22 cellular contexts compared by ENCODE assay signal in genomic region chr10:126294451-126294850, GRCh38.
"Had no signal": no experiment of that assay in that cellular context is flagged by ENCODE, and none has a peak within 500 bp of the region (broad histone marks: within the 10 kb centered on the region; RNA-seq: fewer than 3 reads in every experiment).

No MANE protein-coding gene starts in this region.

- ATAC-seq: activated CD8-positive, alpha-beta T cell treated with anti-CD3 and anti-CD28 coated beads, Interleukin-2, amount 10 ng/mL, durations not matched to agents 7 days and 5 days; activated T-cell treated with anti-CD3 and anti-CD28 coated beads, Interleukin-2, amount 50 U/mL, for 4 hours; heart right ventricle; natural killer cell treated with Interleukin-12 subunit alpha and Interleukin-12 subunit beta and Interleukin-15 and Interleukin-18, amount 100 ng/mL, for 72 hours; sciatic nerve; SK-N-SH treated with all-trans-retinoic acid at 6 μM for 48 hours had no signal

- H3K4me3 Mint-ChIP-seq: activated CD4-positive, alpha-beta T cell treated with anti-CD3 and anti-CD28 coated beads, Interleukin-2, amount 10 ng/mL, durations not matched to agents 7 days and 5 days; activated CD8-positive, alpha-beta T cell treated with anti-CD3 and anti-CD28 coated beads, Interleukin-2, amount 10 ng/mL, durations not matched to agents 7 days and 5 days; activated naive CD8-positive, alpha-beta T cell; activated T-cell treated with anti-CD3 and anti-CD28 coated beads, Interleukin-2, amount 50 U/mL, for 4 hours; natural killer cell treated with Interleukin-12 subunit alpha and Interleukin-12 subunit beta and Interleukin-15 and Interleukin-18, amount 100 ng/mL, for 72 hours; type B pancreatic cell had no signal

- DNase-seq: activated CD4-positive, alpha-beta T cell treated with anti-CD3 and anti-CD28 coated beads, Interleukin-2, amount 10 ng/mL, durations not matched to agents 7 days and 5 days; activated CD4-positive, CD25-positive, alpha-beta regulatory T cell treated with anti-CD3 and anti-CD28 coated beads, Interleukin-2, amount 50 U/mL, for 72 hours; activated CD8-positive, alpha-beta T cell treated with anti-CD3 and anti-CD28 coated beads, Interleukin-2, amount 10 ng/mL, durations not matched to agents 7 days and 5 days; activated naive CD4-positive, alpha-beta T cell; activated T-cell treated with anti-CD3 and anti-CD28 coated beads, Interleukin-2, amount 50 U/mL, for 4 hours; amniotic stem cell; cerebellar nuclear complex; cortex of kidney; heart right ventricle; stimulated activated CD4-positive, alpha-beta T cell treated with anti-CD3 and anti-CD28 coated beads, Interleukin-4, amount 100 ng/mL, for 1 hour; stimulated activated naive CD4-positive, alpha-beta T cell; WERI-Rb-1 had no signal

- H3K27ac Mint-ChIP-seq: activated CD4-positive, alpha-beta T cell treated with anti-CD3 and anti-CD28 coated beads, Interleukin-2, amount 10 ng/mL, durations not matched to agents 7 days and 5 days; activated CD8-positive, alpha-beta T cell treated with anti-CD3 and anti-CD28 coated beads, Interleukin-2, amount 10 ng/mL, durations not matched to agents 7 days and 5 days; activated naive CD8-positive, alpha-beta T cell; activated T-helper 2 cell treated with anti-CD3 and anti-CD28 coated beads, Interferon-gamma antibody, Interleukin-2, Interleukin-4, amounts not matched to agents 10 μg/mL and 5 μg/mL and 100 μg/mL, durations not matched to agents 14 hours and 24 hours and 36 hours; natural killer cell treated with Interleukin-12 subunit alpha and Interleukin-12 subunit beta and Interleukin-15 and Interleukin-18, amount 100 ng/mL, for 72 hours; type B pancreatic cell had no signal

- H3K4me1 Mint-ChIP-seq: activated CD4-positive, alpha-beta T cell treated with anti-CD3 and anti-CD28 coated beads, Interleukin-2, amount 10 ng/mL, durations not matched to agents 7 days and 5 days had no signal

- H3K27me3 Mint-ChIP-seq: activated CD4-positive, alpha-beta T cell treated with anti-CD3 and anti-CD28 coated beads, Interleukin-2, amount 10 ng/mL, durations not matched to agents 7 days and 5 days had no signal

- H3K36me3 Mint-ChIP-seq: activated naive CD8-positive, alpha-beta T cell; natural killer cell treated with Interleukin-12 subunit alpha and Interleukin-12 subunit beta and Interleukin-15 and Interleukin-18, amount 100 ng/mL, for 72 hours; type B pancreatic cell had no signal

- H3K4me1 ChIP-seq: heart right ventricle, vagina had no signal

- H3K27me3 ChIP-seq: heart right ventricle, neutrophil, vagina had no signal

- H3K4me3 ChIP-seq: heart right ventricle, thoracic aorta, vagina had no signal

- H3K9me3 Mint-ChIP-seq: activated T-helper 2 cell treated with anti-CD3 and anti-CD28 coated beads, Interferon-gamma antibody, Interleukin-2, Interleukin-4, amounts not matched to agents 10 μg/mL and 5 μg/mL and 100 μg/mL, durations not matched to agents 14 hours and 24 hours and 36 hours; natural killer cell treated with Interleukin-12 subunit alpha and Interleukin-12 subunit beta and Interleukin-15 and Interleukin-18, amount 100 ng/mL, for 72 hours had no signal

- H3K27ac ChIP-seq: epithelial cell of prostate, heart right ventricle, neutrophil, thoracic aorta, vagina, WERI-Rb-1 had no signal

- H3K9me3 ChIP-seq: neutrophil, thoracic aorta, vagina had no signal

- H3K36me3 ChIP-seq: heart right ventricle, neutrophil, thoracic aorta, vagina, WERI-Rb-1 had no signal
